ENCODE assay signal across 8 cellular contexts in the genomic region with DNA sequence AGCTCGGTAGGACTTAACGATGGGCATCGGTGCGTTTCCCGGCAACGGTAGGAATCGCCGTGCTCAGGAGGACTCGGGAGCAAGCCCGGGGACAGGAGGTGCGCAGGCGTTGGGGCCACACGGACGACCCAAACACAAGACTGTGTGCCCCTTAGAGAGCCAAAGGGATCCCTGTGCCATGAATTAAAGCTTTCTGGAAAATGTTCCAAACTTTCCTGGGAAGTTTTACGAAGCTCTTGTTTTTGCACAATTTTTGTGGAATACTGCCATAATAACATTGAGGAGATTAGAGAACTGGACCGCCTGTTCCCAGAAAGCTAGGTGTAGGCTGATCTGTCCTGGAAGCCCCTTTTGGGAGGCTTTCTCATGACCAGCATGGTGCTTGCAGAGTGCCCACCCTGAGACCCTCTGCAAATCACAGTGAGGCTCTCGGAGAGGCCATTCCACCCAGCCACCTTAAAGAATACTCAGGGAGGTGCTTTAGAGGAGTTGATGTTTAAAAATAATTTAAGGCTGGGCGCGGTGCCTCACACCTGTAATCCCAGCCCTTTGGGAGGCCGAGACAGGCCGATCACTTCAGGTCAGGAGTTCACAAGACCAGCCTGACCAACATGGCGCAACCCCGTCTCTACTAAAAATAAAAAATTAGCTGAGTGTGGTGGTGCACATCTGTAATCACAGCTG. TPM values are rescaled to one million over a fixed set of nuclear protein-coding genes. Genes with fewer than 3 reads are reported as not detected.
A peak's percentile ranks its signal among the peaks of the same experiment; 100 is the strongest.
DNase-seq lines count a peak whose midpoint lies in the region; ATAC-seq and TF ChIP-seq lines count a peak whose summit lies in the region.

No MANE protein-coding gene starts in this region.

- no peak for TF ChIP-seq POLR2A in testis (IDR thresholded peaks at IDR 0.05)

- H3K27ac ChIP-seq in CD4-positive, CD25-positive, alpha-beta regulatory T cell (ENCODE audit: insufficient read depth, low read length, poor library complexity, severe bottlenecking), result peak overlapping the region; percentile 96
- H3K27ac ChIP-seq in angular gyrus (ENCODE audit: low read depth, low read length) (peak overlapping the region; percentile 98), testis (peak overlapping the region; percentile 91 to 96)

- H3K4me1 Mint-ChIP-seq in CD4-positive, CD25-positive, alpha-beta regulatory T cell, result peaks cover 11 to 58% (median 32%) of the 10 kb centered on the region in 4 donors
- peaks cover 21 to 37% (median 25%) of the 10 kb centered on the region in 3 donors for H3K4me1 Mint-ChIP-seq in IgD-negative memory B cell

- H3K9me3 Mint-ChIP-seq in CD4-positive, CD25-positive, alpha-beta regulatory T cell, result no peaks in the 10 kb centered on the region
- H3K9me3 Mint-ChIP-seq in IgD-negative memory B cell, result no peaks in the 10 kb centered on the region

- no peaks in the 10 kb centered on the region for H3K27me3 ChIP-seq in CD4-positive, CD25-positive, alpha-beta regulatory T cell (ENCODE audit: control insufficient read depth, insufficient read depth, low read length)
- H3K27me3 ChIP-seq in kidney epithelial cell (ENCODE audit: control insufficient read depth, insufficient read depth, low read length) (no peaks in the 10 kb centered on the region), testis (no peaks in the 10 kb centered on the region)

- TF ChIP-seq CTCF in kidney epithelial cell (IDR thresholded peaks at IDR 0.05; ENCODE audit: insufficient read depth, low read length, poor library complexity, severe bottlenecking) (no peak), testis (IDR thresholded peaks at IDR 0.05) (no peak)

- peak overlapping the region; percentile 78 for H3K4me3 ChIP-seq in CD4-positive, CD25-positive, alpha-beta regulatory T cell (ENCODE audit: low read depth, low read length)
- H3K4me3 ChIP-seq in kidney epithelial cell (ENCODE audit: low read depth, low read length), result peak overlapping the region; percentile 81
- H3K4me3 ChIP-seq in testis, result peak overlapping the region; percentile 58 to 75

- ATAC-seq in CD4-positive, CD25-positive, alpha-beta regulatory T cell (ENCODE audit: low read depth in 2 of 2), result no peak
- ATAC-seq in HG03469 (IDR thresholded peaks at IDR 0.05; ENCODE audit: unreplicated experiment) (no peak), HG03045 (IDR thresholded peaks at IDR 0.05; ENCODE audit: unreplicated experiment) (no peak)

- H3K27ac Mint-ChIP-seq in CD4-positive, CD25-positive, alpha-beta regulatory T cell, result peak overlapping the region; percentile 97 to 100 (median 100)
- peak overlapping the region; percentile 97 to 100 (median 99) for H3K27ac Mint-ChIP-seq in IgD-negative memory B cell

- peaks cover 5% of the 10 kb centered on the region for H3K36me3 ChIP-seq in CD4-positive, CD25-positive, alpha-beta regulatory T cell (ENCODE audit: control insufficient read depth, insufficient read depth, low read length)
- no peaks in the 10 kb centered on the region for H3K36me3 ChIP-seq in kidney epithelial cell (ENCODE audit: control insufficient read depth, insufficient read depth, low read length)
- no peaks in the 10 kb centered on the region for H3K36me3 ChIP-seq in testis (ENCODE audit: low read depth, missing control alignments)

- intact Hi-C loops in testis (cut with DNase I; ENCODE audit: low total_unique reads), result no loop called here

- peaks cover 8% of the 10 kb centered on the region for H3K36me3 Mint-ChIP-seq in CD4-positive, CD25-positive, alpha-beta regulatory T cell
- H3K36me3 Mint-ChIP-seq in IgD-negative memory B cell, result no peaks in the 10 kb centered on the region

- H3K4me1 ChIP-seq in CD4-positive, CD25-positive, alpha-beta regulatory T cell (ENCODE audit: control insufficient read depth, insufficient read depth, low read length, poor library complexity, severe bottlenecking), result peaks cover 43% of the 10 kb centered on the region
- H3K4me1 ChIP-seq in testis, result peaks cover 10% of the 10 kb centered on the region

- H3K4me3 Mint-ChIP-seq in CD4-positive, CD25-positive, alpha-beta regulatory T cell, result peak overlapping the region; percentile 86 to 100 (median 97)
- H3K4me3 Mint-ChIP-seq in IgD-negative memory B cell, result peak overlapping the region; percentile 90 to 98 (median 96)

- DNase-seq in CD4-positive, CD25-positive, alpha-beta regulatory T cell, result no peak
- DNase-seq in kidney epithelial cell (ENCODE audit: low read depth) (no peak), testis (peak; percentile 63)
- no peak for DNase-seq in effector CD4-positive, alpha-beta T cell

- 18 to 22% methylated on average over 23 of the region's 23 CpGs for WGBS in testis, 2 donors

- H3K27me3 Mint-ChIP-seq in CD4-positive, CD25-positive, alpha-beta regulatory T cell, result no peaks in the 10 kb centered on the region
- peaks cover 3% of the 10 kb centered on the region for H3K27me3 Mint-ChIP-seq in IgD-negative memory B cell

- no peaks in the 10 kb centered on the region for H3K9me3 ChIP-seq in CD4-positive, CD25-positive, alpha-beta regulatory T cell (ENCODE audit: control insufficient read depth in 2 of 2, low read length in 2 of 2)
- H3K9me3 ChIP-seq in testis, result no peaks in the 10 kb centered on the region

RNA-seq across cellular contexts. Expression of gene KDM8, which starts 1.0 kb away (rescaled TPM):
- total RNA-seq in CD4-positive, CD25-positive, alpha-beta regulatory T cell, result 14.7 TPM
- 1 to 10 TPM; 2.8 to 8.8 (median 4.3) TPM for polyA plus RNA-seq in CD4-positive, CD25-positive, alpha-beta regulatory T cell
- polyA plus RNA-seq in IgD-negative memory B cell, result 4.8 TPM
- 4.0 and 9.9 TPM in 2 replicates for total RNA-seq in kidney epithelial cell
- 10 to 100 TPM in 1 of 2 donors, 1 to 10 TPM in 1; 8.3 to 14.7 TPM for total RNA-seq in testis
- 5.7 TPM for polyA plus RNA-seq in testis (ENCODE audit: insufficient read depth, low read depth, low replicate concordance)
